In genomic region chr5:74519679-74520078, GRCh38 we compare ENCODE assay signal across 25 cellular contexts.
"Had no signal": no experiment of that assay in that cellular context is flagged by ENCODE, and none has a peak within 500 bp of the region (broad histone marks: within the 10 kb centered on the region; RNA-seq: fewer than 3 reads in every experiment).

No MANE protein-coding gene starts in this region.

- H3K4me2 ChIP-seq: hepatocyte had no signal

- H3K4me1 Mint-ChIP-seq: naive thymus-derived CD4-positive, alpha-beta T cell; stimulated activated effector memory CD8-positive, alpha-beta T cell treated with anti-CD3 and anti-CD28 coated beads, Interleukin-12 subunit alpha, Interleukin-12 subunit beta, amount 100 ng/mL, for 72 hours had no signal

- DNase-seq: islet precursor cell; left ventricle myocardium inferior; midbrain; mucosa of descending colon; naive thymus-derived CD4-positive, alpha-beta T cell; ovary; stimulated activated CD4-positive, alpha-beta T cell treated with anti-CD3 and anti-CD28 coated beads, Interleukin-12 subunit alpha, Interleukin-12 subunit beta, amount 100 ng/mL, for 4 hours; stimulated activated CD4-positive, alpha-beta T cell treated with anti-CD3 and anti-CD28 coated beads, Interleukin-15, amount 100 ng/mL, for 24 hours; stimulated activated CD4-positive, alpha-beta T cell treated with anti-CD3 and anti-CD28 coated beads, Interleukin-2, amount 100 ng/mL, for 24 hours; stimulated activated CD4-positive, alpha-beta T cell treated with anti-CD3 and anti-CD28 coated beads, Interleukin-4, amount 100 ng/mL, for 1 hour; stimulated activated naive CD4-positive, alpha-beta T cell; tibial artery; uterus had no signal

- H2AFZ ChIP-seq: hepatocyte had no signal

- H3K36me3 ChIP-seq: left ventricle myocardium inferior, ovary, right atrium auricular region, suprapubic skin, thoracic aorta, tibial artery, uterus had no signal

- H3K4me3 Mint-ChIP-seq: naive thymus-derived CD4-positive, alpha-beta T cell; natural killer cell treated with Interleukin-12 subunit alpha and Interleukin-12 subunit beta and Interleukin-15 and Interleukin-18, amount 100 ng/mL, for 72 hours; stimulated activated effector memory CD8-positive, alpha-beta T cell treated with anti-CD3 and anti-CD28 coated beads, Interleukin-12 subunit alpha, Interleukin-12 subunit beta, amount 100 ng/mL, for 72 hours; stimulated activated naive CD8-positive, alpha-beta T cell treated with anti-CD3 and anti-CD28 coated beads, Interleukin-15, Interleukin-2, amounts not matched to agents 100 ng/mL and 50 ng/mL, for 24 hours; type B pancreatic cell had no signal

- ATAC-seq: naive thymus-derived CD4-positive, alpha-beta T cell; natural killer cell treated with Interleukin-12 subunit alpha and Interleukin-12 subunit beta and Interleukin-15 and Interleukin-18, amount 100 ng/mL, for 72 hours; sciatic nerve; stimulated activated effector memory CD8-positive, alpha-beta T cell treated with anti-CD3 and anti-CD28 coated beads, Interleukin-12 subunit alpha, Interleukin-12 subunit beta, amount 100 ng/mL, for 72 hours had no signal

- H3K9me3 Mint-ChIP-seq: natural killer cell treated with Interleukin-12 subunit alpha and Interleukin-12 subunit beta and Interleukin-15 and Interleukin-18, amount 100 ng/mL, for 72 hours had no signal

- H3K27me3 ChIP-seq: hepatocyte, ovary, right atrium auricular region, suprapubic skin, tibial artery, uterus had no signal

- H3K27ac Mint-ChIP-seq: natural killer cell treated with Interleukin-12 subunit alpha and Interleukin-12 subunit beta and Interleukin-15 and Interleukin-18, amount 100 ng/mL, for 72 hours; stimulated activated effector memory CD8-positive, alpha-beta T cell treated with anti-CD3 and anti-CD28 coated beads, Interleukin-12 subunit alpha, Interleukin-12 subunit beta, amount 100 ng/mL, for 72 hours; stimulated activated naive CD8-positive, alpha-beta T cell treated with anti-CD3 and anti-CD28 coated beads, Interleukin-15, Interleukin-2, amounts not matched to agents 100 ng/mL and 50 ng/mL, for 24 hours; type B pancreatic cell had no signal

- H3K4me1 ChIP-seq: right atrium auricular region, suprapubic skin, tibial artery, uterus had no signal

- H3K36me3 Mint-ChIP-seq: stimulated activated effector memory CD8-positive, alpha-beta T cell treated with anti-CD3 and anti-CD28 coated beads, Interleukin-12 subunit alpha, Interleukin-12 subunit beta, amount 100 ng/mL, for 72 hours had no signal

- H3K27ac ChIP-seq: hepatocyte, left ventricle myocardium inferior, ovary, right atrium auricular region, skin epidermis, suprapubic skin, thoracic aorta, tibial artery, uterus had no signal

- H3K79me2 ChIP-seq: hepatocyte had no signal

- H3K27me3 Mint-ChIP-seq: progenitor cell of endocrine pancreas, type B pancreatic cell had no signal

- H3K4me3 ChIP-seq: hepatocyte, left ventricle myocardium inferior, lung, mucosa of descending colon, ovary, right atrium auricular region, skin epidermis, suprapubic skin, thoracic aorta, tibial artery, uterus had no signal

- H3K9me3 ChIP-seq: ovary, suprapubic skin, thoracic aorta, tibial artery, uterus had no signal
